In the genomic region with DNA sequence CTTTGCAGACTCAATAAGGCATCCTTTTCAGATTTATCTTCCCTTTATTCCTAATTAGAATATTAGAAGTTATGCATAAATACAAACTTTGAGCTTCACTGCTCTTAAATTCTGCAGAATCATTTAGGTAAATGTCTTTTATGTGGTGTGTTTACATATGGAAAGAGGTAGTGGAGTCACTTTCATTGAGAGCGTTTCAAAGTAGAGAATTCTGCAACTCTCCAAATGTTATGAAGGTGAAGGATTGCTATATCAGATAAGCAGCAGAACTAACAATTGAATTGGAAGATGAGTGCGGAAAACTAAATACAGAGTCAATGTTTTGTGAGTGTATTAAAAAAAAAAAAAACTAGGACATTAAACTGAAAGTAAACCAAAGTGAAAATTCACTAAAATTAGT, we compare ENCODE assay signal across 15 cellular contexts. TPM values are rescaled to one million over a fixed set of nuclear protein-coding genes. Genes with fewer than 3 reads are reported as not detected.
DNase-seq lines count a peak whose midpoint lies in the region; ATAC-seq and TF ChIP-seq lines count a peak whose summit lies in the region.
"Had no signal": no experiment of that assay in that cellular context is flagged by ENCODE, and none has a peak within 500 bp of the region (broad histone marks: within the 10 kb centered on the region; RNA-seq: fewer than 3 reads in every experiment).

No MANE protein-coding gene starts in this region.

- CTCF ChIA-PET in HEK293 (lab: Yijun Ruan, JAX) (no interaction called here), Caco-2 (lab: Charles Lee) (no interaction called here), PC-9 (lab: Charles Lee) (no interaction called here)

- TF ChIP-seq RAD21 in liver (IDR thresholded peaks at IDR 0.05) = no peak

- H2AFZ ChIP-seq in ACC112 (ENCODE audit: low read length, unreplicated experiment) = peak overlapping the region; percentile 80
- H2AFZ ChIP-seq in PC-9 = no peak overlapping the region

- H3K9ac ChIP-seq in endodermal cell (ENCODE audit: extremely low read depth, low read length, poor library complexity, severe bottlenecking) (no peak overlapping the region), liver (ENCODE audit: low read depth in 1 of 2, low read length in 2 of 2) (no peak overlapping the region)

- H3K27ac Mint-ChIP-seq in endodermal cell (peak overlapping the region; percentile 57), Caco-2 (ENCODE audit: unreplicated experiment) (no peak overlapping the region)
- H3K27ac Mint-ChIP-seq: CD4-positive, alpha-beta memory T cell had no signal

- no peak overlapping the region for H3K27ac ChIP-seq in ACC112 (ENCODE audit: low read depth, low read length)
- H3K27ac ChIP-seq in HEK293 (ENCODE audit: extremely low read depth, low read depth, low read length) = no peak overlapping the region
- no peak overlapping the region for H3K27ac ChIP-seq in endodermal cell (ENCODE audit: low read depth, low read length)
- H3K27ac ChIP-seq in liver (ENCODE audit: low read depth in 1 of 2, low read length in 2 of 2) = no peak overlapping the region
- no peak overlapping the region for H3K27ac ChIP-seq in PC-9

- intact Hi-C loops in Caco-2 (cut with micrococcal nuclease; ENCODE audit: unreplicated experiment) (no loop called here), PC-9 (cut with micrococcal nuclease; ENCODE audit: unreplicated experiment) (no loop called here)

- POLR2A ChIA-PET in HEK293 (lab: Yijun Ruan, JAX) = interaction anchor here (0.9 kb wide), 1 partner anchor 19 kb away, joined by 3 read pairs; a partner anchor contains a TSS
- POLR2A ChIA-PET in Caco-2 (lab: Charles Lee) = no interaction called here
- POLR2A ChIA-PET in PC-9 (lab: Charles Lee; ENCODE audit: unreplicated experiment) = no interaction called here

- H3K4me1 ChIP-seq in ACC112 (ENCODE audit: control insufficient read depth, insufficient read depth, low read length, unreplicated experiment) (peaks cover 18% of the 10 kb centered on the region), HEK293 (ENCODE audit: control insufficient read depth, insufficient read depth, low read length) (0 out of 2 replicates have a peak, but pooled peaks cover 5% of the 10 kb centered on the region), endodermal cell (ENCODE audit: control insufficient read depth, insufficient read depth, low read length) (peaks cover 13% of the 10 kb centered on the region), liver (ENCODE audit: control insufficient read depth in 4 of 4, insufficient read depth in 4 of 4, low read length in 3 of 4) (peaks cover 0 to 8% (median 4%) of the 10 kb centered on the region in 4 donors), Caco-2 (no peaks in the 10 kb centered on the region), PC-9 (replicated peaks; ENCODE audit: insufficient read depth) (no peaks in the 10 kb centered on the region)
- H3K4me1 ChIP-seq: HAP-1 had no signal

- no peak overlapping the region for H3K4me2 ChIP-seq in PC-9

- no peaks in the 10 kb centered on the region for H3K9me3 ChIP-seq in HEK293 (ENCODE audit: control insufficient read depth, insufficient read depth, low read depth, low read length)
- H3K9me3 ChIP-seq in endodermal cell (ENCODE audit: control insufficient read depth, low read length) = no peaks in the 10 kb centered on the region
- H3K9me3 ChIP-seq in liver (ENCODE audit: control insufficient read depth in 4 of 4, low read length in 3 of 4) = no peaks in the 10 kb centered on the region
- no peaks in the 10 kb centered on the region for H3K9me3 ChIP-seq in Caco-2
- no peaks in the 10 kb centered on the region for H3K9me3 ChIP-seq in PC-9 (ENCODE audit: insufficient read depth, low read depth)
- H3K9me3 ChIP-seq: HAP-1 had no signal

- WGBS in endodermal cell (ENCODE audit: insufficient coverage in 1 of 2, insufficient read length in 1 of 2), 2 experiments = 88 to 91% methylated on average over 1 to 2 of the region's 2 CpGs
- 34% methylated on average over 2 of the region's 2 CpGs for WGBS in liver

- no peaks in the 10 kb centered on the region for H3K9me3 Mint-ChIP-seq in endodermal cell
- H3K9me3 Mint-ChIP-seq in Caco-2 (ENCODE audit: unreplicated experiment) = no peaks in the 10 kb centered on the region

- no peaks in the 10 kb centered on the region for H3K36me3 Mint-ChIP-seq in endodermal cell (ENCODE audit: low read depth)
- no peaks in the 10 kb centered on the region for H3K36me3 Mint-ChIP-seq in Caco-2 (ENCODE audit: insufficient read depth, unreplicated experiment)
- H3K36me3 Mint-ChIP-seq: CD4-positive, alpha-beta memory T cell had no signal

- H4K20me1 ChIP-seq in PC-9 (ENCODE audit: insufficient read depth) = no peaks in the 10 kb centered on the region

- no peaks in the 10 kb centered on the region for H3K36me3 ChIP-seq in ACC112 (ENCODE audit: insufficient read depth, low read length)
- H3K36me3 ChIP-seq in HEK293 (ENCODE audit: control insufficient read depth in 2 of 2, insufficient read depth in 1 of 2, low read length in 2 of 2) = no peaks in the 10 kb centered on the region
- H3K36me3 ChIP-seq in endodermal cell (ENCODE audit: control insufficient read depth, insufficient read depth, low read length) = no peaks in the 10 kb centered on the region
- H3K36me3 ChIP-seq in liver (ENCODE audit: control insufficient read depth in 4 of 4, insufficient read depth in 3 of 4, low read depth in 1 of 4, low read length in 3 of 4) = no peaks in the 10 kb centered on the region
- no peaks in the 10 kb centered on the region for H3K36me3 ChIP-seq in Caco-2 (ENCODE audit: control insufficient read depth, insufficient read depth, low read length)
- H3K36me3 ChIP-seq in PC-9 (ENCODE audit: low read depth) = no peaks in the 10 kb centered on the region
- H3K36me3 ChIP-seq: HAP-1 had no signal

- BruUV-seq in Caco-2 (replicated peaks; lab: Mats Ljungman, UMichigan) (no TSS peak), PC-9 (replicated peaks; lab: Mats Ljungman, UMichigan) (no TSS peak)

- no peaks in the 10 kb centered on the region for H3K79me2 ChIP-seq in ACC112 (ENCODE audit: control insufficient read depth, insufficient read depth, low read length, unreplicated experiment)
- H3K79me2 ChIP-seq in PC-9 (ENCODE audit: low read depth) = no peaks in the 10 kb centered on the region

- TF ChIP-seq CTCF in HEK293 (tag by site-specific recombination; IDR thresholded peaks at IDR 0.05) = no peak
- no peak for TF ChIP-seq CTCF in endodermal cell (conservative IDR thresholded peaks at IDR 0.05)
- TF ChIP-seq CTCF in liver (IDR thresholded peaks at IDR 0.05; ENCODE audit: low read depth, low read length, missing input control) = no peak
- TF ChIP-seq CTCF in Caco-2 (IDR thresholded peaks at IDR 0.05; ENCODE audit: insufficient read depth in 1 of 2, low read depth in 1 of 2, low read length in 1 of 2, severe bottlenecking in 1 of 2, unreplicated experiment in 1 of 2) = no peak
- TF ChIP-seq CTCF in PC-9 (conservative IDR thresholded peaks at IDR 0.05) = no peak

- no peaks in the 10 kb centered on the region for H3K27me3 ChIP-seq in ACC112 (ENCODE audit: insufficient read depth, low read length)
- no peaks in the 10 kb centered on the region for H3K27me3 ChIP-seq in endodermal cell (ENCODE audit: control insufficient read depth, insufficient read depth, low read length, poor library complexity, severe bottlenecking)
- no peaks in the 10 kb centered on the region for H3K27me3 ChIP-seq in liver (ENCODE audit: control insufficient read depth in 4 of 4, insufficient read depth in 4 of 4, low read length in 3 of 4)
- H3K27me3 ChIP-seq in Caco-2 (replicated peaks; ENCODE audit: control insufficient read depth, insufficient read depth, low read length) = no peaks in the 10 kb centered on the region
- H3K27me3 ChIP-seq in PC-9 (ENCODE audit: insufficient read depth, low read depth) = no peaks in the 10 kb centered on the region

- no peaks in the 10 kb centered on the region; the same call in 1 of the 2 replicates for H3K9me2 ChIP-seq in PC-9 (ENCODE audit: insufficient read depth)

- H3K27me3 Mint-ChIP-seq in endodermal cell (ENCODE audit: insufficient read depth) = no peaks in the 10 kb centered on the region
- H3K27me3 Mint-ChIP-seq in Caco-2 (ENCODE audit: insufficient read depth, unreplicated experiment) = no peaks in the 10 kb centered on the region

- ATAC-seq in HG03045 (IDR thresholded peaks at IDR 0.05; ENCODE audit: unreplicated experiment) = no peak

- no peak for DNase-seq in endodermal cell
- no peak for DNase-seq in Caco-2
- no peak for DNase-seq in PC-9
- no peak for DNase-seq in NCI-H187 treated with DMSO at 0.1 percent for 48 hours (lab: John Stamatoyannopoulos, UW)
- DNase-seq: C1 segment of cervical spinal cord; CD4-positive, alpha-beta memory T cell; COR-L47; DMS153; DND-41; GOT3 had no signal

- H3F3A ChIP-seq in PC-9 (ENCODE audit: insufficient read depth, low read depth) = peaks cover 3% of the 10 kb centered on the region; the same call in 1 of the 2 replicates

- H3K4me3 Mint-ChIP-seq in endodermal cell = peak overlapping the region; percentile 15
- no peak overlapping the region for H3K4me3 Mint-ChIP-seq in Caco-2 (ENCODE audit: unreplicated experiment)
- H3K4me3 Mint-ChIP-seq: CD4-positive, alpha-beta memory T cell had no signal

- 0 out of 2 replicates have a peak overlapping the region, but pooled peaks have one; percentile 46 for H3K4me3 ChIP-seq in ACC112 (ENCODE audit: low read depth, low read length)
- no peak overlapping the region for H3K4me3 ChIP-seq in HEK293 (ENCODE audit: low read depth, low read length)
- H3K4me3 ChIP-seq in endodermal cell (ENCODE audit: low read length) = peak overlapping the region; percentile 24
- H3K4me3 ChIP-seq in liver (ENCODE audit: low read depth in 1 of 3, low read length in 3 of 3) = no peak overlapping the region
- no peak overlapping the region for H3K4me3 ChIP-seq in Caco-2 (ENCODE audit: low read depth, low read length)
- no peak overlapping the region for H3K4me3 ChIP-seq in PC-9
- H3K4me3 ChIP-seq: HAP-1 had no signal

- H3K4me1 Mint-ChIP-seq in endodermal cell (peaks cover 15% of the 10 kb centered on the region), Caco-2 (ENCODE audit: low read depth, unreplicated experiment) (no peaks in the 10 kb centered on the region)
- H3K4me1 Mint-ChIP-seq: CD4-positive, alpha-beta memory T cell had no signal

TF ChIP-seq in HEK293, 187 proteins besides CTCF, POLR2A, EP300 and RAD21 (continues in another document):
- TF ChIP-seq PRDM1 (tag by site-specific recombination; IDR thresholded peaks at IDR 0.05) (peak; percentile 26; the same call in 1 of the 2 replicates), ZNF19 (tag by site-specific recombination; IDR thresholded peaks at IDR 0.05; ENCODE audit: low read depth) (no peak), ZFP37 (tag by site-specific recombination; IDR thresholded peaks at IDR 0.05) (no peak)

TF ChIP-seq in liver, 16 proteins besides CTCF, POLR2A, EP300 and RAD21 (continues in another document):
- TF ChIP-seq RXRA (IDR thresholded peaks at IDR 0.05) = peak in 1 of 2 donors; percentile 24
- peak in 1 of 2 donors; percentile 27 for TF ChIP-seq HNF4A (conservative IDR thresholded peaks at IDR 0.05)
- TF ChIP-seq FOXA2 (IDR thresholded peaks at IDR 0.05) = peak; percentile 21

RNA-seq across cellular contexts. Expression of a gene that starts 19.3 kb away (rescaled TPM):
- 10 to 100 TPM; 28.6 to 29.4 TPM for total RNA-seq in endodermal cell
- polyA plus RNA-seq in endodermal cell (2013, experiment 1 of 2) = 176 TPM
- polyA plus RNA-seq in endodermal cell (2013, experiment 2 of 2) = 179 TPM
- 10 to 100 TPM in 1 of 2 donors, 1 to 10 TPM in 1; 7.3 to 22.2 TPM for total RNA-seq in liver
- 10 to 100 TPM; 16.7 to 26.9 TPM for polyA plus RNA-seq in liver
- 13.8 and 16.1 TPM in 2 replicates for total RNA-seq in Caco-2 (2022)
- total RNA-seq in PC-9 (2021) = 20.2 and 34.1 TPM in 2 replicates
- total RNA-seq: CD4-positive, alpha-beta memory T cell had no signal
- polyA plus RNA-seq: CD4-positive, alpha-beta memory T cell had no signal

Comparison
In these comparisons a context has a peak if more than half of its experiments do, and no peak if none do; other contexts are left out.
1. H3K4me3 ChIP-seq: peak in ACC112 (single experiment) and endodermal cell (single experiment); none in HEK293 (single experiment), liver (0 of 3), Caco-2 (single experiment) and PC-9 (single experiment).